In the genomic region with DNA sequence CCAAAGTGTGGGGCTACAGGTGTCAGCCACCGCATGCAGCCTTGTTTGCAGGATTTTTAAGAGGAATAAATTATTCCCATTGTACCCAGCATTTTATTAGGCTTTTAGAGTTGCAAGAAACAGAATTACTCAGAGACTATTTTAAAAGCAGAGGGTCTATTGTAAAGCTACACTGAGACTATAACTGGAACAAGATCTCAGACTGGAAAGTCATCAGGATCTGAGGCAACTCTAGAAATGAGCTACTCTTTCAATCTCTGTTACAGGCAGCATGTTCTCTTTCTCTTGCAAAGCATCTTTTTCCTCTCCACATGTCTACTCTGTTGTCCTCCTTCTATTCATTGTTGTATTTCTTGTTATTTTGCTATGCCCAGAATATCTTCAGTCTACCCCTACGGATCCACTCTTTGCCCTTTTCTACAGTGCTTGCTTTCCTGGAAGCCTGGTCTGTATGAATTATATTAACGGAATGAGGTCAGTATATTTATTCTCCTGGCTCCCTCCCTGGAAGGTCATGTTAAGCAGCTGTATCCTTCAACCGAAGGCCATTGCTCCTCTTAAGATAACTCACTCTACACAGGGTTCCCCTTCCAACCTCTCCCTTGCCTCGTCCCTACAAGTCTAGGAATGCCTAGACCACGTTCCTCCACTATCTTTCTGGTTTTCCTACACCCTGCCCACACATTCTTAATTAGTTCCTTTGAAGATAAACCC, we compare ENCODE assay signal across 32 cellular contexts.
"Had no signal": no experiment of that assay in that cellular context is flagged by ENCODE, and none has a peak within 500 bp of the region (broad histone marks: within the 10 kb centered on the region; RNA-seq: fewer than 3 reads in every experiment).

No MANE protein-coding gene starts in this region.

- H3K36me3 Mint-ChIP-seq: activated naive CD8-positive, alpha-beta T cell treated with anti-CD3 and anti-CD28 coated beads for 36 hours had no signal

- H3K27me3 ChIP-seq: ascending aorta, body of pancreas, breast epithelium, SJCRH30 had no signal

- DNase-seq: activated B cell treated with CpG ODN at 0.5 μM for 24 hours; activated CD4-positive, alpha-beta T cell treated with anti-CD3 and anti-CD28 coated beads, Interleukin-2, amount 10 ng/mL, durations not matched to agents 24 days and 14 days; activated CD4-positive, alpha-beta T cell treated with anti-CD3 and anti-CD28 coated beads, Interleukin-2, amount 50 U/mL, for 4 hours; activated CD8-positive, alpha-beta T cell treated with anti-CD3 and anti-CD28 coated beads for 36 hours; activated effector memory CD4-positive, alpha-beta T cell treated with anti-CD3 and anti-CD28 coated beads, Interleukin-2, amount 50 U/mL, for 16 hours; activated naive CD4-positive, alpha-beta T cell; activated naive CD4-positive, alpha-beta T cell treated with anti-CD3 and anti-CD28 coated beads, Interleukin-2, amount 50 U/mL, for 16 hours; activated naive CD8-positive, alpha-beta T cell treated with anti-CD3 and anti-CD28 coated beads for 36 hours; activated T-cell treated with anti-CD3 and anti-CD28 coated beads, Interleukin-2, amount 50 U/mL, for 1 hour; activated T-cell treated with anti-CD3 and anti-CD28 coated beads, Interleukin-2, amount 50 U/mL, for 72 hours; amygdala; body of pancreas; Kasumi-1; KG1; MM.1S; MV-4-11; NCI-H1092; NCI-H1436 treated with DMSO at 0.1 percent for 48 hours; NCI-H1694 treated with DMSO at 0.1 percent for 48 hours; NCI-H2029; NCI-H345; NCI-H524 treated with DMSO at 0.1 percent for 48 hours; SHP77; SJCRH30; T1000 had no signal

- H3K27me3 Mint-ChIP-seq: activated B cell treated with CpG ODN at 0.5 μM for 24 hours; activated CD8-positive, alpha-beta T cell treated with anti-CD3 and anti-CD28 coated beads for 36 hours; activated naive CD8-positive, alpha-beta T cell treated with anti-CD3 and anti-CD28 coated beads for 36 hours; activated T-helper 17 cell treated with anti-CD3 and anti-CD28 coated beads, Interleukin-2, amount 50 U/mL, for 72 hours had no signal

- H3K9me3 ChIP-seq: ascending aorta, body of pancreas, breast epithelium, SJCRH30 had no signal

- H3K27ac ChIP-seq: ascending aorta, body of pancreas, breast epithelium, SJCRH30, SK-N-MC, VCaP had no signal

- FAIRE-seq: TTC549 had no signal

- H3K4me1 ChIP-seq: ascending aorta, body of pancreas, breast epithelium, SJCRH30 had no signal

- H3K9me3 Mint-ChIP-seq: activated B cell treated with CpG ODN at 0.5 μM for 24 hours; activated CD4-positive, alpha-beta T cell treated with anti-CD3 and anti-CD28 coated beads, Interleukin-2, amount 10 ng/mL, durations not matched to agents 24 days and 14 days; activated CD8-positive, alpha-beta T cell treated with anti-CD3 and anti-CD28 coated beads for 36 hours; activated naive CD8-positive, alpha-beta T cell treated with anti-CD3 and anti-CD28 coated beads for 36 hours; activated T-cell treated with anti-CD3 and anti-CD28 coated beads, Interleukin-2, amount 50 U/mL, for 72 hours; activated T-helper 17 cell treated with anti-CD3 and anti-CD28 coated beads, Interleukin-2, amount 50 U/mL, for 72 hours had no signal

- H3K4me3 ChIP-seq: ascending aorta, body of pancreas, breast epithelium, SJCRH30, SK-N-MC had no signal

- H3K27ac Mint-ChIP-seq: activated B cell treated with CpG ODN at 0.5 μM for 24 hours; activated CD4-positive, alpha-beta T cell treated with anti-CD3 and anti-CD28 coated beads, Interleukin-2, amount 10 ng/mL, durations not matched to agents 24 days and 14 days; activated CD8-positive, alpha-beta T cell treated with anti-CD3 and anti-CD28 coated beads for 36 hours; activated naive CD8-positive, alpha-beta T cell treated with anti-CD3 and anti-CD28 coated beads for 36 hours; activated T-cell treated with anti-CD3 and anti-CD28 coated beads, Interleukin-2, amount 50 U/mL, for 72 hours; activated T-helper 17 cell treated with anti-CD3 and anti-CD28 coated beads, Interleukin-2, amount 50 U/mL, for 72 hours had no signal

- H3K4me3 Mint-ChIP-seq: activated B cell treated with CpG ODN at 0.5 μM for 24 hours; activated CD4-positive, alpha-beta T cell treated with anti-CD3 and anti-CD28 coated beads, Interleukin-2, amount 10 ng/mL, durations not matched to agents 24 days and 14 days; activated CD8-positive, alpha-beta T cell treated with anti-CD3 and anti-CD28 coated beads for 36 hours; activated naive CD8-positive, alpha-beta T cell treated with anti-CD3 and anti-CD28 coated beads for 36 hours; activated T-cell treated with anti-CD3 and anti-CD28 coated beads, Interleukin-2, amount 50 U/mL, for 72 hours; activated T-helper 17 cell treated with anti-CD3 and anti-CD28 coated beads, Interleukin-2, amount 50 U/mL, for 72 hours had no signal

- H3K36me3 ChIP-seq: ascending aorta, breast epithelium, SJCRH30 had no signal

- ATAC-seq: activated CD8-positive, alpha-beta T cell treated with anti-CD3 and anti-CD28 coated beads for 36 hours; activated T-cell treated with anti-CD3 and anti-CD28 coated beads, Interleukin-2, amount 50 U/mL, for 72 hours; activated T-helper 17 cell treated with anti-CD3 and anti-CD28 coated beads, Interleukin-2, amount 50 U/mL, for 72 hours; body of pancreas; Panc1 had no signal

- H3K4me1 Mint-ChIP-seq: activated CD4-positive, alpha-beta T cell treated with anti-CD3 and anti-CD28 coated beads, Interleukin-2, amount 10 ng/mL, durations not matched to agents 24 days and 14 days; activated naive CD8-positive, alpha-beta T cell treated with anti-CD3 and anti-CD28 coated beads for 36 hours; activated T-helper 17 cell treated with anti-CD3 and anti-CD28 coated beads, Interleukin-2, amount 50 U/mL, for 72 hours had no signal
